ENCODE assay signal across 24 cellular contexts in genomic region chr10:88838766-88839165, GRCh38. TPM values are rescaled to one million over a fixed set of nuclear protein-coding genes. Genes with fewer than 3 reads are reported as not detected.
"Had no signal": no experiment of that assay in that cellular context is flagged by ENCODE, and none has a peak within 500 bp of the region (broad histone marks: within the 10 kb centered on the region; RNA-seq: fewer than 3 reads in every experiment).

No MANE protein-coding gene starts in this region.

- H3K27me3 ChIP-seq: brain microvascular endothelial cell, vagina had no signal

- H3K4me1 Mint-ChIP-seq: nephron; stimulated activated memory B cell treated with anti-CD40 and anti-IgM and Interleukin-4, amounts not matched to agents 10 μg/mL and 1 μg/mL and 100 μg/mL, for 72 hours had no signal

- H3K27me3 Mint-ChIP-seq: stimulated activated memory B cell treated with anti-CD40 and anti-IgM and Interleukin-4, amounts not matched to agents 10 μg/mL and 1 μg/mL and 100 μg/mL, for 72 hours; type B pancreatic cell had no signal

- DNase-seq: activated CD4-positive, alpha-beta T cell treated with anti-CD3 and anti-CD28 coated beads, Interleukin-2, amount 50 U/mL, for 4 hours; activated gamma-delta T cell; activated naive CD4-positive, alpha-beta T cell treated with anti-CD3 and anti-CD28 coated beads, Interleukin-2, amount 50 U/mL, for 16 hours; aorta; brain microvascular endothelial cell; caudate nucleus; dermis blood vessel endothelial cell; effector CD8-positive, alpha-beta T cell; foreskin melanocyte; left ventricle myocardium superior; mammary epithelial cell; nucleus accumbens; small intestine; stimulated activated CD4-positive, alpha-beta T cell treated with anti-CD3 and anti-CD28 coated beads, Interleukin-15, amount 100 ng/mL, for 24 hours; T-helper 2 cell had no signal

- FAIRE-seq: small intestine had no signal

- H3K9me3 Mint-ChIP-seq: nephron; stimulated activated memory B cell treated with anti-CD40 and anti-IgM and Interleukin-4, amounts not matched to agents 10 μg/mL and 1 μg/mL and 100 μg/mL, for 72 hours; type B pancreatic cell had no signal

- H3K27ac ChIP-seq: brain microvascular endothelial cell, thoracic aorta, vagina, VCaP had no signal

- H3K27ac Mint-ChIP-seq: nephron; stimulated activated memory B cell treated with anti-CD40 and anti-IgM and Interleukin-4, amounts not matched to agents 10 μg/mL and 1 μg/mL and 100 μg/mL, for 72 hours; type B pancreatic cell had no signal

- ATAC-seq: left ventricle myocardium superior; sciatic nerve; stimulated activated memory B cell treated with anti-CD40 and anti-IgM and Interleukin-4, amounts not matched to agents 10 μg/mL and 1 μg/mL and 100 μg/mL, for 72 hours had no signal

- H3K9me3 ChIP-seq: thoracic aorta, vagina had no signal

- H3K36me3 ChIP-seq: brain microvascular endothelial cell, thoracic aorta, vagina had no signal

- H3K4me3 ChIP-seq: thoracic aorta, vagina had no signal

- H3K4me1 ChIP-seq: vagina had no signal

- H3K36me3 Mint-ChIP-seq: stimulated activated memory B cell treated with anti-CD40 and anti-IgM and Interleukin-4, amounts not matched to agents 10 μg/mL and 1 μg/mL and 100 μg/mL, for 72 hours; type B pancreatic cell had no signal

- H3K4me3 Mint-ChIP-seq: nephron; stimulated activated memory B cell treated with anti-CD40 and anti-IgM and Interleukin-4, amounts not matched to agents 10 μg/mL and 1 μg/mL and 100 μg/mL, for 72 hours; type B pancreatic cell had no signal

RNA-seq across cellular contexts. Expression of gene ANKRD22, which starts 12.9 kb away (rescaled TPM):
- total RNA-seq: dermis blood vessel endothelial cell, left ventricle myocardium superior, sciatic nerve, thoracic aorta had no signal

RNA-seq across cellular contexts. Expression of gene LIPM, which starts 36.2 kb away (rescaled TPM):
- total RNA-seq: aorta, dermis blood vessel endothelial cell, left ventricle myocardium superior, mammary epithelial cell, myocyte, sciatic nerve, thoracic aorta, vagina had no signal
- polyA plus RNA-seq: aorta, esophagus, mammary epithelial cell, small intestine had no signal
